In genomic region chr3:61631108-61631769, GRCh38 we compare ENCODE assay signal across 27 cellular contexts.
DNase-seq lines count a peak whose midpoint lies in the region; ATAC-seq and TF ChIP-seq lines count a peak whose summit lies in the region.
"Had no signal": no experiment of that assay in that cellular context is flagged by ENCODE, and none has a peak within 500 bp of the region (broad histone marks: within the 10 kb centered on the region; RNA-seq: fewer than 3 reads in every experiment).

No MANE protein-coding gene starts in this region.

- H3K27ac ChIP-seq in ACC112 (ENCODE audit: low read depth, low read length) (peak overlapping the region; percentile 86; the same call in 1 of the 2 replicates), MM.1S (ENCODE audit: low read length) (peak overlapping the region; percentile 68; the same call in 1 of the 2 replicates)
- H3K27ac ChIP-seq: body of pancreas, suprapubic skin had no signal

- H3K4me1 ChIP-seq in ACC112 (ENCODE audit: control insufficient read depth, insufficient read depth, low read length, unreplicated experiment) (peaks cover 52% of the 10 kb centered on the region), MM.1S (ENCODE audit: low read length) (peaks cover 54% of the 10 kb centered on the region)
- H3K4me1 ChIP-seq: BE2C had no signal

- peak overlapping the region; percentile 21; the same call in 1 of the 2 replicates for H3K9ac ChIP-seq in MM.1S (ENCODE audit: low read length)

- no peaks in the 10 kb centered on the region for H3K9me2 ChIP-seq in MM.1S (replicated peaks; ENCODE audit: insufficient read depth, low read length)

- peak; percentile 83 for ATAC-seq in GM21526 (IDR thresholded peaks at IDR 0.05; ENCODE audit: low FRiP score, unreplicated experiment)
- ATAC-seq: activated CD4-positive, CD25-positive, alpha-beta regulatory T cell treated with anti-CD3 and anti-CD28 coated beads, Interleukin-2, amount 50 U/mL, for 24 hours; activated CD8-positive, alpha-beta T cell treated with anti-CD3 and anti-CD28 coated beads for 36 hours; body of pancreas; heart left ventricle; left colon; stimulated activated memory B cell treated with anti-CD40 and anti-IgM and Interleukin-4, amounts not matched to agents 10 μg/mL and 1 μg/mL and 100 μg/mL, for 72 hours had no signal

- no peaks in the 10 kb centered on the region for H3K9me3 ChIP-seq in MM.1S (replicated peaks; ENCODE audit: insufficient read depth, low read length)
- H3K9me3 ChIP-seq: BE2C, body of pancreas, suprapubic skin had no signal

- H2AFZ ChIP-seq in ACC112 (ENCODE audit: low read length, unreplicated experiment) (no peak overlapping the region), MM.1S (ENCODE audit: low read length) (no peak overlapping the region)

- peaks cover 16% of the 10 kb centered on the region for H3F3A ChIP-seq in MM.1S (ENCODE audit: insufficient read depth, low read length)

- no peaks in the 10 kb centered on the region for H4K20me1 ChIP-seq in MM.1S (ENCODE audit: insufficient read depth, low read length)

- no peak overlapping the region for H3K4me3 ChIP-seq in ACC112 (ENCODE audit: low read depth, low read length)
- peak overlapping the region; percentile 26 for H3K4me3 ChIP-seq in MM.1S (ENCODE audit: low read length)
- H3K4me3 ChIP-seq in astrocyte of the spinal cord (ENCODE audit: low read depth, low read length), result no peak overlapping the region
- H3K4me3 ChIP-seq: body of pancreas, heart left ventricle, suprapubic skin had no signal

- DNase-seq in MM.1S (peak; percentile 96), astrocyte of the spinal cord (ENCODE audit: low read depth, low spot score) (no peak), amygdala (lab: John Stamatoyannopoulos, UW) (no peak), mucosa of gallbladder (ENCODE audit: low spot score) (no peak), HCEC 1CT (no peak), islet precursor cell (no peak)
- DNase-seq: activated CD8-positive, alpha-beta T cell treated with anti-CD3 and anti-CD28 coated beads for 36 hours; activated effector memory CD4-positive, alpha-beta T cell treated with anti-CD3 and anti-CD28 coated beads, Interleukin-2, amount 50 U/mL, for 16 hours; activated naive CD8-positive, alpha-beta T cell treated with anti-CD3 and anti-CD28 coated beads, Interleukin-2, amount 10 ng/mL, durations not matched to agents 7 days and 5 days; activated T-cell treated with anti-CD3 and anti-CD28 coated beads for 4 hours; BE2C; body of pancreas; erythroblast; heart left ventricle; Karpas-422; left colon; NCI-H1048; NCI-H187; retina; SHP77 treated with DMSO at 0.1 percent for 48 hours; stimulated activated CD4-positive, alpha-beta T cell treated with anti-CD3 and anti-CD28 coated beads, Interleukin-4, amount 100 ng/mL, for 1 hour; T-helper 1 cell had no signal

- H3K27me3 ChIP-seq in ACC112 (ENCODE audit: insufficient read depth, low read length), result no peaks in the 10 kb centered on the region
- no peaks in the 10 kb centered on the region for H3K27me3 ChIP-seq in MM.1S (replicated peaks; ENCODE audit: insufficient read depth, low read length)
- H3K27me3 ChIP-seq: BE2C, body of pancreas, heart left ventricle, suprapubic skin had no signal

- peak overlapping the region; percentile 72 for H3K4me2 ChIP-seq in MM.1S (ENCODE audit: low read depth, low read length)

- peak; percentile 30 for TF ChIP-seq CTCF in MM.1S (IDR thresholded peaks at IDR 0.05; ENCODE audit: low read length)
- peak; percentile 7 for TF ChIP-seq CTCF in astrocyte of the spinal cord (IDR thresholded peaks at IDR 0.05; ENCODE audit: low read depth, low read length)

- in situ Hi-C loops in astrocyte of the spinal cord (cut with HindIII; ENCODE audit: low sequenced_read_pairs), result no loop called here

- peaks cover 11% of the 10 kb centered on the region for H3K79me2 ChIP-seq in ACC112 (ENCODE audit: control insufficient read depth, insufficient read depth, low read length, unreplicated experiment)
- H3K79me2 ChIP-seq in MM.1S (ENCODE audit: low read length), result peaks cover 13% of the 10 kb centered on the region

- H3K36me3 ChIP-seq in ACC112 (ENCODE audit: insufficient read depth, low read length) (no peaks in the 10 kb centered on the region), MM.1S (replicated peaks; ENCODE audit: insufficient read depth, low read length) (no peaks in the 10 kb centered on the region)
- H3K36me3 ChIP-seq: BE2C, heart left ventricle, suprapubic skin had no signal
